In the genomic region with DNA sequence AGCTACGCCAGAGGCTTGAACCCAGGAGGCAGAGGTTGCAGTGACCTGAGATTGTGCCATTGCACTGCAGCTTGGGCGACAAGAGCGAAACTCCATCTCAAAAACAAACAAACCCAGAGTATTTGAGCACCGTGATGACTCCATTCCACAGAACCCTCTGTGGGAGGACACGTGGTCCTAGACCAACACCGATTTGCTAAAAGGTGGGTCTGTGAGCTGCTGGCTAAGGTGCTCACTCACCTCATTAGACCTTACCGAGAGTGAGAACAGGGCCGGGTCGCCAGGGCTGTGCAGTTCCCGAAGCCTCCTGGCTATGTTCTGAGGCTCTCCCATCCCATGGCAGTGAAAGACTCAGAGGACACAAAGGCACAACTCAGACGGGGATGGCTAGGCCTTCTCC, we compare ENCODE assay signal across 29 cellular contexts. TPM values are rescaled to one million over a fixed set of nuclear protein-coding genes. Genes with fewer than 3 reads are reported as not detected.
DNase-seq lines count a peak whose midpoint lies in the region; TF ChIP-seq lines count a peak whose summit lies in the region.
"Had no signal": no experiment of that assay in that cellular context is flagged by ENCODE, and none has a peak within 500 bp of the region (broad histone marks: within the 10 kb centered on the region; RNA-seq: fewer than 3 reads in every experiment).

No MANE protein-coding gene starts in this region.

- H3K27me3 ChIP-seq in adrenal gland, result no peaks in the 10 kb centered on the region
- no peaks in the 10 kb centered on the region for H3K27me3 ChIP-seq in layer of hippocampus (ENCODE audit: control insufficient read depth, insufficient read depth, low read length)
- no peaks in the 10 kb centered on the region for H3K27me3 ChIP-seq in skeletal muscle satellite cell (ENCODE audit: control insufficient read depth, insufficient read depth, low read length)
- H3K27me3 ChIP-seq: foreskin keratinocyte, neural progenitor cell had no signal

- peak overlapping the region; percentile 56 for H3K27ac ChIP-seq in C4-2B
- peak overlapping the region in 3 of 5 donors; percentile 85 to 95 (median 90) for H3K27ac ChIP-seq in adrenal gland
- peak overlapping the region; percentile 2 for H3K27ac ChIP-seq in layer of hippocampus (ENCODE audit: low read depth, low read length)
- H3K27ac ChIP-seq: foreskin keratinocyte, HL-60, neural progenitor cell, WERI-Rb-1 had no signal

- TF ChIP-seq POLR2A in adrenal gland (IDR thresholded peaks at IDR 0.05), result no peak

- 79 to 98% (median 91%) methylated on average over 10 to 11 of the region's 11 CpGs for WGBS in adrenal gland, 4 donors

- CTCF ChIA-PET in HEK293T (lab: Yijun Ruan, JAX), result no interaction called here

- no peaks in the 10 kb centered on the region for H3K9me3 ChIP-seq in adrenal gland (replicated peaks in 1 of 3)
- H3K9me3 ChIP-seq in skeletal muscle satellite cell (replicated peaks; ENCODE audit: low read length), result no peaks in the 10 kb centered on the region

- intact Hi-C loops in adrenal gland (cut with DNase I), result no loop called here

- no peak overlapping the region for H3K4me2 ChIP-seq in skeletal muscle satellite cell (ENCODE audit: low read length)
- H3K4me2 ChIP-seq: neural progenitor cell had no signal

- H3K4me1 ChIP-seq in adrenal gland (replicated peaks in 1 of 2) (peaks cover 50 to 82% of the 10 kb centered on the region in 2 donors), skeletal muscle satellite cell (ENCODE audit: control insufficient read depth, insufficient read depth, low read length) (peaks cover 57% of the 10 kb centered on the region)
- H3K4me1 ChIP-seq: neural progenitor cell had no signal

- TF ChIP-seq CTCF in C4-2B (conservative IDR thresholded peaks at IDR 0.05), result no peak
- TF ChIP-seq CTCF in adrenal gland (IDR thresholded peaks at IDR 0.05), result no peak

- peak overlapping the region; percentile 75 for H3K9ac ChIP-seq in skeletal muscle satellite cell (ENCODE audit: low read depth, low read length)
- H3K9ac ChIP-seq: neural progenitor cell had no signal

- no peaks in the 10 kb centered on the region for H3K36me3 ChIP-seq in adrenal gland (replicated peaks in 1 of 2)
- peaks cover 23% of the 10 kb centered on the region for H3K36me3 ChIP-seq in skeletal muscle satellite cell (ENCODE audit: insufficient read depth, low read length)
- H3K36me3 ChIP-seq: neural progenitor cell had no signal

- POLR2A ChIA-PET in HEK293T (lab: Yijun Ruan, JAX), result no interaction called here

- DNase-seq in adrenal gland, result no peak
- DNase-seq in LoVo (ENCODE audit: low spot score), result no peak
- DNase-seq in NCI-H2227 (lab: John Stamatoyannopoulos, UW; ENCODE audit: unreplicated experiment), result no peak
- no peak for DNase-seq in C1 segment of cervical spinal cord (lab: John Stamatoyannopoulos, UW)
- no peak for DNase-seq in HEK293T (ENCODE audit: extremely low spot score)
- DNase-seq: activated CD4-positive, alpha-beta T cell treated with anti-CD3 and anti-CD28 coated beads, Interleukin-2, amount 50 U/mL, for 1 hour; activated CD8-positive, alpha-beta memory T cell treated with anti-CD3 and anti-CD28 coated beads, Interleukin-2, amount 10 ng/mL, durations not matched to agents 7 days and 5 days; activated naive CD4-positive, alpha-beta T cell treated with anti-CD3 and anti-CD28 coated beads, Interleukin-2, amount 50 U/mL, for 16 hours; activated T-cell treated with anti-CD3 and anti-CD28 coated beads, Interleukin-2, amount 50 U/mL, for 72 hours; anterior cingulate cortex; CD4-positive, alpha-beta T cell; cerebellar nuclear complex; EL; foreskin keratinocyte; HCEC 1CT; hypothalamus; mammary epithelial cell; NCI-H1092 treated with DMSO at 0.1 percent for 48 hours; NCI-H1930; NCI-H345; NCI-H748 treated with DMSO at 0.1 percent for 48 hours; stimulated activated CD4-positive, alpha-beta T cell treated with anti-CD3 and anti-CD28 coated beads, Interleukin-4, amount 100 ng/mL, for 1 hour; T-helper 9 cell; WERI-Rb-1 had no signal

- H3K4me3 ChIP-seq in adrenal gland (no peak overlapping the region), skeletal muscle satellite cell (ENCODE audit: low read length) (no peak overlapping the region)
- H3K4me3 ChIP-seq: neural progenitor cell had no signal

TF ChIP-seq in HEK293T, 16 proteins besides CTCF, POLR2A, EP300 and RAD21:
- TF ChIP-seq LEF1 (IDR thresholded peaks at IDR 0.05; ENCODE audit: borderline replicate concordance) (no peak), ARNT (IDR thresholded peaks at IDR 0.05) (no peak), FOXM1 (IDR thresholded peaks at IDR 0.05; ENCODE audit: borderline replicate concordance) (no peak), HDGF (IDR thresholded peaks at IDR 0.05; ENCODE audit: borderline replicate concordance) (no peak), BHLHE40 (IDR thresholded peaks at IDR 0.05; ENCODE audit: borderline replicate concordance) (no peak), ELF4 (IDR thresholded peaks at IDR 0.05) (no peak), TARDBP (IDR thresholded peaks at IDR 0.05) (no peak), NFRKB (IDR thresholded peaks at IDR 0.05) (no peak), L3MBTL2 (conservative IDR thresholded peaks at IDR 0.05) (no peak), CTBP1 (IDR thresholded peaks at IDR 0.05; ENCODE audit: borderline replicate concordance) (no peak), SUZ12 (IDR thresholded peaks at IDR 0.05) (no peak), SP1 (IDR thresholded peaks at IDR 0.05) (no peak), ZNF384 (IDR thresholded peaks at IDR 0.05) (no peak), FOXA1 (IDR thresholded peaks at IDR 0.05) (no peak), FOXK2 (IDR thresholded peaks at IDR 0.05) (no peak)
- TF ChIP-seq, protein P1, sequence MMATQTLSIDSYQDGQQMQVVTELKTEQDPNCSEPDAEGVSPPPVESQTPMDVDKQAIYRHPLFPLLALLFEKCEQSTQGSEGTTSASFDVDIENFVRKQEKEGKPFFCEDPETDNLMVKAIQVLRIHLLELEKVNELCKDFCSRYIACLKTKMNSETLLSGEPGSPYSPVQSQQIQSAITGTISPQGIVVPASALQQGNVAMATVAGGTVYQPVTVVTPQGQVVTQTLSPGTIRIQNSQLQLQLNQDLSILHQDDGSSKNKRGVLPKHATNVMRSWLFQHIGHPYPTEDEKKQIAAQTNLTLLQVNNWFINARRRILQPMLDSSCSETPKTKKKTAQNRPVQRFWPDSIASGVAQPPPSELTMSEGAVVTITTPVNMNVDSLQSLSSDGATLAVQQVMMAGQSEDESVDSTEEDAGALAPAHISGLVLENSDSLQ (IDR thresholded peaks at IDR 0.05), result no peak

RNA-seq across cellular contexts. Expression of a gene that starts 17.9 kb away (rescaled TPM):
- 100 to 1,000 TPM; 116 to 316 (median 173) TPM for total RNA-seq in adrenal gland
- 10 to 100 TPM in 1 of 3 donors, 1 to 10 TPM in 2; 5.6 to 71.0 (median 9.7) TPM for polyA plus RNA-seq in adrenal gland
- 58.1 and 107 TPM in 2 replicates for total RNA-seq in skeletal muscle satellite cell (2012; rRNA removed)

Comparison
In these comparisons a context has a peak if more than half of its experiments do, and no peak if none do; other contexts are left out.
1. H3K27ac ChIP-seq: peak in every context shown above with its lines; median percentile 90 in adrenal gland; 56 in C4-2B; 2 in layer of hippocampus.